In genomic region chr22:40203568-40203967, GRCh38 we compare ENCODE assay signal across 8 cellular contexts. TPM values are rescaled to one million over a fixed set of nuclear protein-coding genes. Genes with fewer than 3 reads are reported as not detected.
DNase-seq lines count a peak whose midpoint lies in the region; ATAC-seq, FAIRE-seq and TF ChIP-seq lines count a peak whose summit lies in the region.

No MANE protein-coding gene starts in this region.

- ATAC-seq in GM21576 (IDR thresholded peaks at IDR 0.05; ENCODE audit: unreplicated experiment) (peak; percentile 50), activated B cell treated with CpG ODN at 0.5 μM for 24 hours (ENCODE audit: low read depth) (peak; percentile 82), mucosa of descending colon (peak; percentile 75)

- H3K36me3 ChIP-seq in mucosa of descending colon (ENCODE audit: low read depth) (no peaks in the 10 kb centered on the region), kidney (ENCODE audit: control insufficient read depth in 1 of 2, insufficient read depth in 2 of 2, low read length in 2 of 2) (no peaks in the 10 kb centered on the region)

- no peak for TF ChIP-seq CTCF in activated B cell treated with CpG ODN at 0.5 μM for 24 hours (IDR thresholded peaks at IDR 0.05)
- TF ChIP-seq CTCF in mucosa of descending colon (IDR thresholded peaks at IDR 0.05) = no peak
- TF ChIP-seq CTCF in kidney (IDR thresholded peaks at IDR 0.05; ENCODE audit: borderline replicate concordance, extremely low read depth, insufficient read depth) = no peak

- H3K9me3 ChIP-seq in mucosa of descending colon (no peaks in the 10 kb centered on the region), kidney (ENCODE audit: control insufficient read depth in 1 of 2, low read length in 2 of 2) (no peaks in the 10 kb centered on the region)

- H3K36me3 Mint-ChIP-seq in activated B cell treated with CpG ODN at 0.5 μM for 24 hours (ENCODE audit: low read depth) = peaks cover 17% of the 10 kb centered on the region

- peak; percentile 32 for DNase-seq in ELR (ENCODE audit: low read depth)
- DNase-seq in activated B cell treated with CpG ODN at 0.5 μM for 24 hours = no peak
- no peak for DNase-seq in mucosa of descending colon
- no peak for DNase-seq in NCI-H345 treated with DMSO at 0.1 percent for 48 hours (lab: John Stamatoyannopoulos, UW; ENCODE audit: unreplicated experiment)
- DNase-seq in kidney = no peak
- DNase-seq in midbrain (lab: John Stamatoyannopoulos, UW) = no peak
- no peak for DNase-seq in HTR-8/SVneo (ENCODE audit: insufficient read length, low spot score)

- H3K4me1 Mint-ChIP-seq in activated B cell treated with CpG ODN at 0.5 μM for 24 hours = peaks cover 71% of the 10 kb centered on the region

- H3K27ac Mint-ChIP-seq in activated B cell treated with CpG ODN at 0.5 μM for 24 hours = peak overlapping the region; percentile 81

- no peaks in the 10 kb centered on the region for H3K27me3 Mint-ChIP-seq in activated B cell treated with CpG ODN at 0.5 μM for 24 hours

- CTCF ChIA-PET in activated B cell treated with CpG ODN at 0.5 μM for 24 hours (lab: Charles Lee) = no interaction called here

- POLR2A ChIA-PET in activated B cell treated with CpG ODN at 0.5 μM for 24 hours (lab: Charles Lee) = interaction anchor here (0.6 kb wide), 1 partner anchor 77 kb away, joined by 6 read pairs; no protein-coding TSS in a partner anchor

- H3K4me3 ChIP-seq in mucosa of descending colon (no peak overlapping the region), kidney (ENCODE audit: low read length in 2 of 2) (no peak overlapping the region)

- FAIRE-seq in kidney (lab: Jason Lieb, UNC) (no peak), HTR-8/SVneo (lab: Jason Lieb, UNC) (no peak)

- intact Hi-C loops in activated B cell treated with CpG ODN at 0.5 μM for 24 hours (cut with micrococcal nuclease) = loop anchor here (2.0 to 5.0 kb wide), 2 partner anchors 25 to 34 kb away; no protein-coding TSS in a partner anchor
- intact Hi-C loops in mucosa of descending colon (cut with DNase I, micrococcal nuclease) = no loop called here
- intact Hi-C loops in kidney (cut with DNase I) = no loop called here

- no peaks in the 10 kb centered on the region for H3K9me3 Mint-ChIP-seq in activated B cell treated with CpG ODN at 0.5 μM for 24 hours

- no peak overlapping the region for H3K27ac ChIP-seq in kidney (ENCODE audit: low read depth in 2 of 2, low read length in 2 of 2)

- H3K9ac ChIP-seq in kidney (ENCODE audit: low read length in 2 of 2) = no peak overlapping the region

- H3K4me3 Mint-ChIP-seq in activated B cell treated with CpG ODN at 0.5 μM for 24 hours = peak overlapping the region; percentile 55

- H3K4me1 ChIP-seq in mucosa of descending colon (ENCODE audit: low read depth) (peaks cover 13% of the 10 kb centered on the region), kidney (ENCODE audit: control insufficient read depth in 1 of 2, insufficient read depth in 1 of 2, low read depth in 1 of 2, low read length in 2 of 2) (peaks cover 13 to 16% of the 10 kb centered on the region in 2 donors)

RNA-seq across cellular contexts. Expression of gene TNRC6B, which starts 25.8 kb away (rescaled TPM):
- total RNA-seq in activated B cell treated with CpG ODN at 0.5 μM for 24 hours (84.6 and 95.2 TPM in 2 replicates), mucosa of descending colon (10 to 100 TPM; 58.6 to 72.9 (median 58.9) TPM), kidney (63.2 TPM)
- polyA plus RNA-seq in kidney (ENCODE audit: insufficient read depth, low read depth, low replicate concordance) = 2.7 TPM
